27 cellular contexts compared by ENCODE assay signal in genomic region chr10:98713586-98713985, GRCh38.
"Had no signal": no experiment of that assay in that cellular context is flagged by ENCODE, and none has a peak within 500 bp of the region (broad histone marks: within the 10 kb centered on the region; RNA-seq: fewer than 3 reads in every experiment).

No MANE protein-coding gene starts in this region.

- H3K36me3 ChIP-seq: stomach, suprapubic skin, thoracic aorta, thyroid gland, tibial artery, tibial nerve, transverse colon, upper lobe of left lung, upper lobe of right lung, uterus, vagina had no signal

- H3K4me1 ChIP-seq: stomach, suprapubic skin, testis, thyroid gland, tibial artery, tibial nerve, transverse colon, upper lobe of left lung, upper lobe of right lung, uterus, vagina had no signal

- H3K27me3 ChIP-seq: stomach, suprapubic skin, testis, thyroid gland, tibial artery, tibial nerve, transverse colon, upper lobe of left lung, upper lobe of right lung, uterus, vagina had no signal

- DNase-seq: stimulated activated CD4-positive, alpha-beta T cell treated with anti-CD3 and anti-CD28 coated beads, Interleukin-2, amount 100 ng/mL, for 48 hours; stimulated activated CD4-positive, alpha-beta T cell treated with anti-CD3 and anti-CD28 coated beads, Interleukin-4, amount 100 ng/mL, for 1 hour; stimulated activated CD4-positive, alpha-beta T cell treated with anti-CD3 and anti-CD28 coated beads, Interleukin-4, amount 100 ng/mL, for 24 hours; stimulated activated CD4-positive, alpha-beta T cell treated with anti-CD3 and anti-CD28 coated beads, Interleukin-4, amount 100 ng/mL, for 4 hours; stimulated activated CD8-positive, alpha-beta memory T cell treated with anti-CD3 and anti-CD28 coated beads, Interleukin-4, amount 100 ng/mL, for 48 hours; stimulated activated naive B cell treated with anti-CD40 and anti-IgM and Interleukin-4, amounts not matched to agents 10 μg/mL and 1 μg/mL and 100 μg/mL, for 72 hours; stimulated activated naive CD4-positive, alpha-beta T cell; stimulated activated naive CD4-positive, alpha-beta T cell treated with Interleukin-2 at 50 U/mL for 16 hours; stimulated activated naive CD8-positive, alpha-beta T cell treated with anti-CD3 and anti-CD28 coated beads, Interleukin-15, amount 100 ng/mL, for 72 hours; stimulated activated naive CD8-positive, alpha-beta T cell treated with anti-CD3 and anti-CD28 coated beads, Interleukin-15, Interleukin-2, amounts not matched to agents 100 U/mL and 50 U/mL, for 24 hours; stomach; substantia nigra; testis; thyroid gland; tibial artery; transverse colon; trophoblast cell; upper lobe of left lung; upper lobe of right lung; uterus had no signal

- ATAC-seq: stimulated activated effector memory CD8-positive, alpha-beta T cell treated with anti-CD3 and anti-CD28 coated beads, Interleukin-12 subunit alpha, Interleukin-12 subunit beta, amount 100 ng/mL, for 72 hours; stimulated activated memory B cell treated with anti-CD40 and anti-IgM and Interleukin-4, amounts not matched to agents 10 μg/mL and 1 μg/mL and 100 μg/mL, for 72 hours; stimulated activated naive B cell treated with anti-CD40 and anti-IgM and Interleukin-4, amounts not matched to agents 10 μg/mL and 1 μg/mL and 100 μg/mL, for 72 hours; stimulated activated naive CD8-positive, alpha-beta T cell treated with anti-CD3 and anti-CD28 coated beads, Interleukin-15, amount 100 ng/mL, for 72 hours; stimulated activated naive CD8-positive, alpha-beta T cell treated with anti-CD3 and anti-CD28 coated beads, Interleukin-15, Interleukin-2, amounts not matched to agents 100 U/mL and 50 U/mL, for 24 hours; upper lobe of right lung had no signal

- FAIRE-seq: urothelium cell line had no signal

- H3K27ac ChIP-seq: stomach, suprapubic skin, testis, thoracic aorta, thyroid gland, tibial artery, tibial nerve, transverse colon, upper lobe of left lung, upper lobe of right lung, uterus, vagina had no signal

- H3K4me3 ChIP-seq: stomach, suprapubic skin, testis, thoracic aorta, thyroid gland, tibial artery, tibial nerve, transverse colon, upper lobe of left lung, upper lobe of right lung, uterus, vagina had no signal

- H3K9me3 ChIP-seq: stomach, suprapubic skin, testis, thoracic aorta, thyroid gland, tibial artery, tibial nerve, transverse colon, upper lobe of left lung, upper lobe of right lung, uterus, vagina had no signal
